Comparison of ENCODE assay signal across 1 cellular context in genomic region chr2:227222292-227222691, GRCh38.
TF ChIP-seq lines count a peak whose summit lies in the region.

No MANE protein-coding gene starts in this region.

TF ChIP-seq in WTC11, 78 proteins besides CTCF, POLR2A, EP300 and RAD21 (continued from another document):
- no peak for TF ChIP-seq ARID4B (CRISPR knock-in tag; IDR thresholded peaks at IDR 0.05; ENCODE audit: borderline replicate concordance)
- TF ChIP-seq TEAD4 (CRISPR knock-in tag; IDR thresholded peaks at IDR 0.05): no peak
- TF ChIP-seq STAT6 (CRISPR knock-in tag; conservative IDR thresholded peaks at IDR 0.05; ENCODE audit: low read depth): no peak
- TF ChIP-seq GABPB1 (CRISPR knock-in tag; IDR thresholded peaks at IDR 0.05): no peak
- TF ChIP-seq NR3C1 (CRISPR knock-in tag; conservative IDR thresholded peaks at IDR 0.05; ENCODE audit: low read depth): no peak
